Comparison of ENCODE assay signal across 18 cellular contexts in genomic region chr18:12458761-12459160, GRCh38.
"Had no signal": no experiment of that assay in that cellular context is flagged by ENCODE, and none has a peak within 500 bp of the region (broad histone marks: within the 10 kb centered on the region; RNA-seq: fewer than 3 reads in every experiment).

No MANE protein-coding gene starts in this region.

- H3K27me3 Mint-ChIP-seq: activated CD4-positive, alpha-beta T cell treated with anti-CD3 and anti-CD28 coated beads, Interleukin-2, amount 10 ng/mL, durations not matched to agents 7 days and 5 days; activated naive CD4-positive, alpha-beta T cell treated with anti-CD3 and anti-CD28 coated beads, Interleukin-2, amount 50 U/mL, for 24 hours; memory B cell; stimulated activated naive CD8-positive, alpha-beta T cell treated with anti-CD3 and anti-CD28 coated beads, Interleukin-15, amount 100 ng/mL, for 72 hours had no signal

- DNase-seq: activated CD4-positive, alpha-beta T cell treated with anti-CD3 and anti-CD28 coated beads, Interleukin-2, amount 10 ng/mL, durations not matched to agents 7 days and 5 days; activated CD4-positive, CD25-positive, alpha-beta regulatory T cell; activated effector memory CD4-positive, alpha-beta T cell treated with anti-CD3 and anti-CD28 coated beads, Interleukin-2, amount 50 U/mL, for 16 hours; activated T-cell treated with anti-CD3 and anti-CD28 coated beads, Interleukin-2, amount 50 U/mL, for 72 hours; gastrocnemius medialis; naive thymus-derived CD8-positive, alpha-beta T cell; pancreas; stimulated activated CD4-positive, alpha-beta T cell treated with anti-CD3 and anti-CD28 coated beads, Interleukin-4, amount 100 ng/mL, for 1 hour; stimulated activated naive CD8-positive, alpha-beta T cell treated with anti-CD3 and anti-CD28 coated beads, Interleukin-15, amount 100 ng/mL, for 72 hours; T-helper 1 cell; T-helper 9 cell; trophoblast cell had no signal

- H3K27ac Mint-ChIP-seq: activated CD4-positive, alpha-beta T cell treated with anti-CD3 and anti-CD28 coated beads, Interleukin-2, amount 10 ng/mL, durations not matched to agents 7 days and 5 days; activated naive CD4-positive, alpha-beta T cell treated with anti-CD3 and anti-CD28 coated beads, Interleukin-2, amount 50 U/mL, for 24 hours; activated T-cell treated with anti-CD3 and anti-CD28 coated beads, Interleukin-2, amount 50 U/mL, for 72 hours; memory B cell; naive thymus-derived CD8-positive, alpha-beta T cell; stimulated activated naive CD8-positive, alpha-beta T cell treated with anti-CD3 and anti-CD28 coated beads, Interleukin-15, amount 100 ng/mL, for 72 hours had no signal

- H3K4me1 ChIP-seq: gastrocnemius medialis, pancreas, suprapubic skin had no signal

- ATAC-seq: activated T-cell treated with anti-CD3 and anti-CD28 coated beads, Interleukin-2, amount 50 U/mL, for 72 hours; gastrocnemius medialis; naive thymus-derived CD8-positive, alpha-beta T cell; pancreas; sciatic nerve; stimulated activated naive CD8-positive, alpha-beta T cell treated with anti-CD3 and anti-CD28 coated beads, Interleukin-15, amount 100 ng/mL, for 72 hours had no signal

- H3K9me3 Mint-ChIP-seq: activated CD4-positive, alpha-beta T cell treated with anti-CD3 and anti-CD28 coated beads, Interleukin-2, amount 10 ng/mL, durations not matched to agents 7 days and 5 days; activated naive CD4-positive, alpha-beta T cell treated with anti-CD3 and anti-CD28 coated beads, Interleukin-2, amount 50 U/mL, for 24 hours; activated T-cell treated with anti-CD3 and anti-CD28 coated beads, Interleukin-2, amount 50 U/mL, for 72 hours; memory B cell; naive thymus-derived CD8-positive, alpha-beta T cell; stimulated activated naive CD8-positive, alpha-beta T cell treated with anti-CD3 and anti-CD28 coated beads, Interleukin-15, amount 100 ng/mL, for 72 hours had no signal

- H3K4me1 Mint-ChIP-seq: activated CD4-positive, alpha-beta T cell treated with anti-CD3 and anti-CD28 coated beads, Interleukin-2, amount 10 ng/mL, durations not matched to agents 7 days and 5 days; activated naive CD4-positive, alpha-beta T cell treated with anti-CD3 and anti-CD28 coated beads, Interleukin-2, amount 50 U/mL, for 24 hours; memory B cell; naive thymus-derived CD8-positive, alpha-beta T cell; stimulated activated naive CD8-positive, alpha-beta T cell treated with anti-CD3 and anti-CD28 coated beads, Interleukin-15, amount 100 ng/mL, for 72 hours had no signal

- H3K9me3 ChIP-seq: gastrocnemius medialis, neutrophil, pancreas, suprapubic skin had no signal

- H3K4me3 ChIP-seq: gastrocnemius medialis, pancreas, smooth muscle cell, suprapubic skin had no signal

- H3K27me3 ChIP-seq: gastrocnemius medialis, neutrophil, pancreas, suprapubic skin had no signal

- H3K36me3 Mint-ChIP-seq: activated naive CD4-positive, alpha-beta T cell treated with anti-CD3 and anti-CD28 coated beads, Interleukin-2, amount 50 U/mL, for 24 hours; memory B cell; naive thymus-derived CD8-positive, alpha-beta T cell had no signal

- H3K27ac ChIP-seq: gastrocnemius medialis, neutrophil, pancreas, suprapubic skin had no signal

- H3K4me3 Mint-ChIP-seq: activated CD4-positive, alpha-beta T cell treated with anti-CD3 and anti-CD28 coated beads, Interleukin-2, amount 10 ng/mL, durations not matched to agents 7 days and 5 days; activated naive CD4-positive, alpha-beta T cell treated with anti-CD3 and anti-CD28 coated beads, Interleukin-2, amount 50 U/mL, for 24 hours; activated T-cell treated with anti-CD3 and anti-CD28 coated beads, Interleukin-2, amount 50 U/mL, for 72 hours; memory B cell; naive thymus-derived CD8-positive, alpha-beta T cell; stimulated activated naive CD8-positive, alpha-beta T cell treated with anti-CD3 and anti-CD28 coated beads, Interleukin-15, amount 100 ng/mL, for 72 hours had no signal

- H3K36me3 ChIP-seq: neutrophil had no signal
